Comparison of ENCODE assay signal across 22 cellular contexts in genomic region chr3:146280859-146281258, GRCh38. TPM values are rescaled to one million over a fixed set of nuclear protein-coding genes. Genes with fewer than 3 reads are reported as not detected.
A peak's percentile ranks its signal among the peaks of the same experiment; 100 is the strongest.
DNase-seq lines count a peak whose midpoint lies in the region; ATAC-seq and TF ChIP-seq lines count a peak whose summit lies in the region.
"Had no signal": no experiment of that assay in that cellular context is flagged by ENCODE, and none has a peak within 500 bp of the region (broad histone marks: within the 10 kb centered on the region; RNA-seq: fewer than 3 reads in every experiment).

No MANE protein-coding gene starts in this region.

- intact Hi-C loops in right cardiac atrium (cut with DNase I): no loop called here
- intact Hi-C loops in Right ventricle myocardium inferior (cut with DNase I): no loop called here
- intact Hi-C loops in upper lobe of right lung (cut with DNase I): no loop called here

- ATAC-seq in right cardiac atrium: peak; percentile 68 to 75
- ATAC-seq in Right ventricle myocardium inferior: no peak
- peak; percentile 51 for ATAC-seq in upper lobe of right lung
- ATAC-seq: activated CD8-positive, alpha-beta T cell treated with anti-CD3 and anti-CD28 coated beads, Interleukin-2, amount 10 ng/mL, durations not matched to agents 7 days and 5 days; HCT116; naive thymus-derived CD8-positive, alpha-beta T cell had no signal

- no peaks in the 10 kb centered on the region for H3K27me3 ChIP-seq in right cardiac atrium (ENCODE audit: control insufficient read depth, insufficient read depth)
- H3K27me3 ChIP-seq in adipocyte (replicated peaks; ENCODE audit: control insufficient read depth, insufficient read depth, low read length): no peaks in the 10 kb centered on the region
- H3K27me3 ChIP-seq in upper lobe of right lung: no peaks in the 10 kb centered on the region
- H3K27me3 ChIP-seq in HAP-1 (ENCODE audit: low read depth): no peaks in the 10 kb centered on the region

- H3K27ac ChIP-seq in right cardiac atrium (ENCODE audit: low read length) (no peak overlapping the region), upper lobe of right lung (no peak overlapping the region)

- H3K4me1 ChIP-seq in right cardiac atrium (ENCODE audit: control insufficient read depth, insufficient read depth, low read length): peaks cover 2% of the 10 kb centered on the region
- peaks cover 29% of the 10 kb centered on the region for H3K4me1 ChIP-seq in adipocyte (ENCODE audit: control insufficient read depth, insufficient read depth, low read length)
- peaks cover 13% of the 10 kb centered on the region for H3K4me1 ChIP-seq in upper lobe of right lung
- no peaks in the 10 kb centered on the region for H3K4me1 ChIP-seq in HAP-1

- TF ChIP-seq CTCF in fibroblast of the aortic adventitia (IDR thresholded peaks at IDR 0.05; ENCODE audit: insufficient read depth, low read length) (no peak), upper lobe of right lung (IDR thresholded peaks at IDR 0.05) (no peak)

- no peak overlapping the region for H3K9ac ChIP-seq in adipocyte (ENCODE audit: low read length)

- H3K4me3 ChIP-seq in right cardiac atrium (ENCODE audit: low read length): no peak overlapping the region
- H3K4me3 ChIP-seq in adipocyte (ENCODE audit: low read length): no peak overlapping the region
- no peak overlapping the region for H3K4me3 ChIP-seq in fibroblast of the aortic adventitia (ENCODE audit: low read depth, low read length)
- H3K4me3 ChIP-seq in upper lobe of right lung: no peak overlapping the region
- H3K4me3 ChIP-seq in HAP-1: no peak overlapping the region

- 25% methylated on average over 4 of the region's 4 CpGs for WGBS in right cardiac atrium

- DNase-seq in right cardiac atrium (peak; percentile 29 to 81 (median 70)), Right ventricle myocardium inferior (ENCODE audit: missing footprints) (no peak), adipocyte (ENCODE audit: low read depth) (peak; percentile 63), fibroblast of the aortic adventitia (ENCODE audit: low read depth) (peak; percentile 60), upper lobe of right lung (no peak), NCI-H1417 (lab: John Stamatoyannopoulos, UW) (no peak), HAP-1 (ENCODE audit: low spot score in 2 of 2) (no peak), SW480 (ENCODE audit: low spot score) (no peak)
- DNase-seq: activated CD4-positive, CD25-positive, alpha-beta regulatory T cell treated with anti-CD3 and anti-CD28 coated beads, Interleukin-2, amount 50 U/mL, for 72 hours; activated CD8-positive, alpha-beta T cell treated with anti-CD3 and anti-CD28 coated beads, Interleukin-2, amount 10 ng/mL, durations not matched to agents 7 days and 5 days; activated T-cell treated with anti-CD3 and anti-CD28 coated beads, Interleukin-2, amount 50 U/mL, for 1 hour; amniotic stem cell; effector CD4-positive, alpha-beta T cell; erythroblast; naive thymus-derived CD8-positive, alpha-beta T cell; NCI-H187 treated with DMSO at 0.1 percent for 48 hours; NCI-H2227 treated with DMSO at 0.1 percent for 48 hours; NCI-H82; retina; SHP77 treated with DMSO at 0.1 percent for 48 hours had no signal

- in situ Hi-C loops in HAP-1 (cut with MboI; ENCODE audit: low sequenced_read_pairs): no loop called here

- H3K9me3 ChIP-seq in right cardiac atrium (ENCODE audit: control insufficient read depth, low read length) (no peaks in the 10 kb centered on the region), adipocyte (ENCODE audit: control insufficient read depth, low read length) (no peaks in the 10 kb centered on the region), upper lobe of right lung (no peaks in the 10 kb centered on the region), HAP-1 (no peaks in the 10 kb centered on the region)

- H3K36me3 ChIP-seq in adipocyte (ENCODE audit: control insufficient read depth, insufficient read depth, low read length, severe bottlenecking) (no peaks in the 10 kb centered on the region), upper lobe of right lung (no peaks in the 10 kb centered on the region), HAP-1 (replicated peaks) (no peaks in the 10 kb centered on the region)

RNA-seq across cellular contexts. Expression of gene PLSCR4, which starts 30.0 kb away (rescaled TPM):
- total RNA-seq in right cardiac atrium (10 to 100 TPM; 25.4 to 35.6 (median 29.2) TPM), Right ventricle myocardium inferior (20.3 TPM), fibroblast of the aortic adventitia (ENCODE audit: low replicate concordance) (28.3 and 46.3 TPM in 2 replicates), upper lobe of right lung (84.1 TPM)
- 16.7 TPM for polyA plus RNA-seq in right cardiac atrium
- total RNA-seq: naive thymus-derived CD8-positive, alpha-beta T cell had no signal
- polyA plus RNA-seq: CD14-positive monocyte; naive thymus-derived CD8-positive, alpha-beta T cell had no signal

Comparison
In these comparisons a context has a peak if more than half of its experiments do, and no peak if none do; other contexts are left out.
1. DNase-seq: peak in right cardiac atrium (3 of 3), adipocyte (single experiment) and fibroblast of the aortic adventitia (single experiment); none in Right ventricle myocardium inferior (single experiment), upper lobe of right lung (single experiment), NCI-H1417 (0 of 3), HAP-1 (0 of 2) and SW480 (single experiment).